ENCODE assay signal across 1 cellular context in the genomic region with DNA sequence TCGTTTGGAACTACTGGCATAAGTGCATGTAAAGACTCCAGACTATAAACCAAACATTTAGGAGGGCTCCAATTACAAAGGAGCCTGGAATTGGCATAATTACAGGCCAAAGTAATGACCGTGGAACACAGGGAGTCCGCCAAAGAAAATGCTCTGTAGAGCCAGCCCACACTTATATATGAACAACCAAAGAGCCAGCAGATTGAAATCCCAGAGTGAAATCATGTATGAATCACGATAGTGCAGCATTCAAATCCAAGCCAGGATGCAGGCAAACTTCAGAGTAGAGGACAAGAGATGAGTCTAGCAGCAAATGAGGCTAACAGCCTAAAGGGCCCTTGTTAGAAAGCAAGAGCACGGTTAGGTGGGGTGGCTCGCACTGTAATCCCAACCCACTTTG.
TF ChIP-seq lines count a peak whose summit lies in the region.

No MANE protein-coding gene starts in this region.

TF ChIP-seq in IMR-90, 13 proteins besides CTCF, POLR2A, EP300 and RAD21:
- TF ChIP-seq, protein P1, sequence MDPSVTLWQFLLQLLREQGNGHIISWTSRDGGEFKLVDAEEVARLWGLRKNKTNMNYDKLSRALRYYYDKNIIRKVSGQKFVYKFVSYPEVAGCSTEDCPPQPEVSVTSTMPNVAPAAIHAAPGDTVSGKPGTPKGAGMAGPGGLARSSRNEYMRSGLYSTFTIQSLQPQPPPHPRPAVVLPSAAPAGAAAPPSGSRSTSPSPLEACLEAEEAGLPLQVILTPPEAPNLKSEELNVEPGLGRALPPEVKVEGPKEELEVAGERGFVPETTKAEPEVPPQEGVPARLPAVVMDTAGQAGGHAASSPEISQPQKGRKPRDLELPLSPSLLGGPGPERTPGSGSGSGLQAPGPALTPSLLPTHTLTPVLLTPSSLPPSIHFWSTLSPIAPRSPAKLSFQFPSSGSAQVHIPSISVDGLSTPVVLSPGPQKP (IDR thresholded peaks at IDR 0.05; ENCODE audit: borderline replicate concordance, low read depth, low read length) = no peak
- no peak for TF ChIP-seq CEBPB (IDR thresholded peaks at IDR 0.05; ENCODE audit: low read depth, low read length)
- TF ChIP-seq MAZ (IDR thresholded peaks at IDR 0.05; ENCODE audit: borderline replicate concordance, low read depth, low read length) = no peak
- TF ChIP-seq MXI1 (IDR thresholded peaks at IDR 0.05; ENCODE audit: borderline replicate concordance, low read depth, low read length) = no peak
